3 cellular contexts compared by ENCODE assay signal in the genomic region with DNA sequence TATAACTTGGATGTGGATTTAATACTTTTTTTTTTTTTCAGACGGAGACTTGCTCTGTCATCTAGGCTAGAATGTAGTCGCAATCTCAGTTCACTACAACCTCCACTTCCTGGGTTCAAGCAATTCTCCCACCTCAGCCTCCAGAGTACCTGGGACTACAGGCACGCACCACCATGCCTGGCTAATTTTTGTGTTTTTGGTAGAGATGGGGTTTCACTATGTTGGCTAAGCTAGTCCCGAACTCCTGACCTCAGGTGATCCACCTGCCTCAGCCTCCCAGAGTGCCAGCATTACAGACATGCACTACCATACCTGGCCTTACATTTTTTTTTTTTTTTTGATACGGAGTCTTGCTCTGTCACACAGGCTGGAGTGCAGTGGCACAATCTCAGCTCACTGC.
DNase-seq lines count a peak whose midpoint lies in the region; ATAC-seq, FAIRE-seq and TF ChIP-seq lines count a peak whose summit lies in the region.
"Not testable (repeated sequence)": the region's sequence is repeated elsewhere in the genome, so short reads cannot be mapped to it uniquely, and the experiment has no call there.

No MANE protein-coding gene starts in this region.

- TF ChIP-seq CTCF in DND-41 (IDR thresholded peaks at IDR 0.05; ENCODE audit: borderline replicate concordance, extremely low read depth, low read length, poor library complexity, severe bottlenecking); K562 (IDR thresholded peaks at IDR 0.05 in 2 of 3, conservative IDR thresholded peaks at IDR 0.05 in 1 of 3; ENCODE audit: insufficient read depth in 2 of 3, low read depth in 1 of 3, low read length in 3 of 3): not testable (repeated sequence)

- POLR2A ChIA-PET in K562 (lab: Yijun Ruan, JAX): interaction anchor here (1.0 kb wide), 1 partner anchor 63 kb away, joined by 4 read pairs; a partner anchor contains a TSS

- ATAC-seq in DND-41 (ENCODE audit: insufficient read depth, low read depth); K562: not testable (repeated sequence)

- peak; percentile 63; the same call in 1 of the 2 replicates for TF ChIP-seq POLR2A in K562 (conservative IDR thresholded peaks at IDR 0.05)

- not testable (repeated sequence) for H3K4me2 ChIP-seq in DND-41 (ENCODE audit: insufficient read depth, low read length); K562 (ENCODE audit: insufficient read depth, low read length)

- H3K27ac ChIP-seq in DND-41 (ENCODE audit: low read length): peak overlapping the region; percentile 46
- H3K27ac ChIP-seq in KOPT-K1 (ENCODE audit: low read depth, low read length, poor library complexity, severe bottlenecking): peak overlapping the region; percentile 12
- not testable (repeated sequence) for H3K27ac ChIP-seq in K562 (ENCODE audit: extremely low read depth, low read depth, low read length)

- not testable (repeated sequence) for H3K9me1 ChIP-seq in K562 (ENCODE audit: control insufficient read depth, insufficient read depth, low read length)

- not testable (repeated sequence) for H3K4me3 ChIP-seq in DND-41 (ENCODE audit: low read depth in 1 of 2, low read length in 2 of 2); K562

- H3K9me3 ChIP-seq in DND-41 (ENCODE audit: insufficient read depth, low read length, severe bottlenecking); KOPT-K1 (ENCODE audit: insufficient read depth, low read length, poor library complexity, severe bottlenecking); K562 (replicated peaks; ENCODE audit: control insufficient read depth, insufficient read depth, low read depth, low read length): not testable (repeated sequence)

- H4K20me1 ChIP-seq in DND-41 (ENCODE audit: insufficient read depth, low read length); K562 (replicated peaks; ENCODE audit: control insufficient read depth, insufficient read depth, low read length): not testable (repeated sequence)

- H3K27me3 ChIP-seq in DND-41 (ENCODE audit: insufficient read depth, low read length, poor library complexity); K562 (ENCODE audit: control insufficient read depth in 2 of 2, insufficient read depth in 2 of 2, low read length in 2 of 2): not testable (repeated sequence)

- not testable (repeated sequence) for TF ChIP-seq RAD21 in K562 (CRISPR knock-in tag; conservative IDR thresholded peaks at IDR 0.05 in 1 of 2, IDR thresholded peaks at IDR 0.05 in 1 of 2)

- in situ Hi-C loops in K562 (cut with MboI): not testable (repeated sequence)

- not testable (repeated sequence) for BruUV-seq in K562 (replicated peaks; lab: Mats Ljungman, UMichigan)

- FAIRE-seq in K562 (lab: Jason Lieb, UNC): not testable (repeated sequence)

- not testable (repeated sequence) for H3K9ac ChIP-seq in DND-41 (ENCODE audit: low read depth, low read length); K562 (ENCODE audit: insufficient read depth in 1 of 2, low read depth in 2 of 2, low read length in 2 of 2)

- H3K36me3 ChIP-seq in DND-41 (ENCODE audit: insufficient read depth, low read length); KOPT-K1 (ENCODE audit: insufficient read depth, low read length): not testable (repeated sequence)
- H3K36me3 ChIP-seq in K562 (ENCODE audit: control insufficient read depth, insufficient read depth, low read length): peaks cover 36% of the 10 kb centered on the region

- not testable (repeated sequence) for TF ChIP-seq EP300 in K562 (IDR thresholded peaks at IDR 0.05; ENCODE audit: low read length)

- WGBS in K562 (ENCODE audit: insufficient coverage, low coverage, missing lambda C conversion rate): 87% methylated on average over 4 of the region's 5 CpGs

- H2AFZ ChIP-seq in DND-41 (ENCODE audit: low read depth, low read length); K562 (ENCODE audit: low read depth, low read length): not testable (repeated sequence)

- CTCF ChIA-PET in K562 (lab: Yijun Ruan, JAX; ENCODE audit: low intra/inter-chr PET ratio): not testable (repeated sequence)

- intact Hi-C loops in K562 (cut with micrococcal nuclease): not testable (repeated sequence)

- H3K79me2 ChIP-seq in DND-41 (ENCODE audit: insufficient read depth, low read length) (peaks cover 10% of the 10 kb centered on the region; the same call in 1 of the 2 replicates), K562 (ENCODE audit: control insufficient read depth, insufficient read depth, low read length) (peaks cover 30% of the 10 kb centered on the region)

- not testable (repeated sequence) for DNase-seq in DND-41; K562 (ENCODE audit: extremely low read depth in 1 of 4, low spot score in 3 of 4)

- H3K4me1 ChIP-seq in DND-41 (ENCODE audit: insufficient read depth, low read length) (peaks cover 58% of the 10 kb centered on the region), K562 (replicated peaks in 1 of 2; ENCODE audit: control insufficient read depth in 2 of 2, insufficient read depth in 2 of 2, low read length in 2 of 2) (peaks cover 11 to 13% of the 10 kb centered on the region in 2 experiments; a peak in 4 of 5 replicates)

TF ChIP-seq in K562, 482 proteins besides CTCF, POLR2A, EP300 and RAD21:
- TF ChIP-seq ZBTB26 (CRISPR knock-in tag; IDR thresholded peaks at IDR 0.05) (0 out of 2 replicates have a peak, but pooled peaks have one; percentile 6), SUPT5H (IDR thresholded peaks at IDR 0.05) (peak; percentile 66; the same call in 1 of the 2 replicates), POLR2B (IDR thresholded peaks at IDR 0.05; ENCODE audit: low read depth, partially characterized antibody) (peak; percentile 62), POLR2AphosphoS2 (IDR thresholded peaks at IDR 0.05; ENCODE audit: low read length) (0 out of 2 replicates have a peak, but pooled peaks have one; percentile 20), RBFOX2 (IDR thresholded peaks at IDR 0.05; ENCODE audit: low read depth, low read length) (peak; percentile 41)
